ENCODE assay signal across 8 cellular contexts in genomic region chr16:67161595-67162058, GRCh38. TPM values are rescaled to one million over a fixed set of nuclear protein-coding genes. Genes with fewer than 3 reads are reported as not detected.
DNase-seq lines count a peak whose midpoint lies in the region; ATAC-seq and TF ChIP-seq lines count a peak whose summit lies in the region.

No MANE protein-coding gene starts in this region.

- H3K4me1 ChIP-seq in lower lobe of right lung (peaks cover 57% of the 10 kb centered on the region), Peyer's patch (peaks cover 17 to 59% (median 34%) of the 10 kb centered on the region in 4 donors)

- H3K4me3 Mint-ChIP-seq in central memory CD8-positive, alpha-beta T cell = peak overlapping the region; percentile 52

- H3K27ac Mint-ChIP-seq in central memory CD8-positive, alpha-beta T cell (ENCODE audit: low read depth) = no peak overlapping the region

- ATAC-seq in central memory CD8-positive, alpha-beta T cell (replicated peaks; ENCODE audit: extremely low read depth, poor library complexity, severe bottlenecking) = no peak
- no peak for ATAC-seq in lower lobe of right lung
- no peak for ATAC-seq in HG03521 (IDR thresholded peaks at IDR 0.05; ENCODE audit: unreplicated experiment)
- no peak for ATAC-seq in HG03097 (IDR thresholded peaks at IDR 0.05; ENCODE audit: low FRiP score, unreplicated experiment)
- no peak for ATAC-seq in GM21619 (IDR thresholded peaks at IDR 0.05; ENCODE audit: unreplicated experiment)

- H3K9me3 Mint-ChIP-seq in central memory CD8-positive, alpha-beta T cell = no peaks in the 10 kb centered on the region

- intact Hi-C loops in lower lobe of right lung (cut with DNase I) = no loop called here

- H3K4me3 ChIP-seq in H7 (ENCODE audit: insufficient read depth, low read depth, low read length) (no peak overlapping the region), lower lobe of right lung (peak overlapping the region; percentile 94), Peyer's patch (no peak overlapping the region)

- peaks cover 99% of the 10 kb centered on the region for H3K27me3 ChIP-seq in H7 (ENCODE audit: control insufficient read depth, insufficient read depth, low read length)
- peaks cover 38% of the 10 kb centered on the region for H3K27me3 ChIP-seq in lower lobe of right lung (ENCODE audit: low read depth)
- peaks cover 0 to 3% of the 10 kb centered on the region in 2 donors for H3K27me3 ChIP-seq in Peyer's patch

- peaks cover 26% of the 10 kb centered on the region for H3K27me3 Mint-ChIP-seq in central memory CD8-positive, alpha-beta T cell

- peaks cover 26% of the 10 kb centered on the region for H3K36me3 Mint-ChIP-seq in central memory CD8-positive, alpha-beta T cell (ENCODE audit: insufficient read depth)

- no peaks in the 10 kb centered on the region for H3K36me3 ChIP-seq in H7 (replicated peaks; ENCODE audit: control insufficient read depth, insufficient read depth, low read length)
- no peaks in the 10 kb centered on the region for H3K36me3 ChIP-seq in lower lobe of right lung
- H3K36me3 ChIP-seq in Peyer's patch = no peaks in the 10 kb centered on the region

- H3K9me3 ChIP-seq in lower lobe of right lung = no peaks in the 10 kb centered on the region
- no peaks in the 10 kb centered on the region for H3K9me3 ChIP-seq in Peyer's patch

- H3K4me1 Mint-ChIP-seq in central memory CD8-positive, alpha-beta T cell = peaks cover 31% of the 10 kb centered on the region

- DNase-seq in H7 = peak; percentile 75
- no peak for DNase-seq in central memory CD8-positive, alpha-beta T cell (ENCODE audit: low spot score in 2 of 2)
- no peak for DNase-seq in lower lobe of right lung
- DNase-seq in Peyer's patch = no peak

- no peak for TF ChIP-seq POLR2A in Peyer's patch (IDR thresholded peaks at IDR 0.05)

- H3K27ac ChIP-seq in 22Rv1 (peak overlapping the region; percentile 91), lower lobe of right lung (no peak overlapping the region), Peyer's patch (no peak overlapping the region)

- no peak for TF ChIP-seq CTCF in 22Rv1 (IDR thresholded peaks at IDR 0.05)
- TF ChIP-seq CTCF in lower lobe of right lung (IDR thresholded peaks at IDR 0.05) = no peak
- no peak for TF ChIP-seq CTCF in Peyer's patch (IDR thresholded peaks at IDR 0.05)

RNA-seq across cellular contexts. Expression of gene FBXL8, which starts 1.9 kb away (rescaled TPM):
- 0.67 and 0.73 TPM in 2 replicates for total RNA-seq in H7 (2014; rRNA removed; shearing (Covaris generic))
- total RNA-seq in lower lobe of right lung (32.9 TPM), Peyer's patch (10 to 100 TPM; 19.6 to 57.1 (median 35.1) TPM)

RNA-seq across cellular contexts. Expression of gene TRADD, which starts 1.9 kb away (rescaled TPM):
- 1.3 and 1.8 TPM in 2 replicates for total RNA-seq in H7 (2014; rRNA removed; shearing (Covaris generic))
- 28.4 TPM for total RNA-seq in lower lobe of right lung
- total RNA-seq in Peyer's patch = 10 to 100 TPM; 23.5 to 52.0 (median 32.0) TPM

RNA-seq across cellular contexts. Expression of gene HSF4, which starts 2.9 kb away (rescaled TPM):
- total RNA-seq in H7 (2014; rRNA removed; shearing (Covaris generic)) = 1.6 and 4.0 TPM in 2 replicates
- 76.3 TPM for total RNA-seq in lower lobe of right lung
- total RNA-seq in Peyer's patch = 100 to 1,000 TPM in 1 of 4 donors, 10 to 100 TPM in 3; 15.6 to 140 (median 69.8) TPM

RNA-seq across cellular contexts. Expression of gene NOL3, which starts 8.7 kb away (rescaled TPM):
- 5.3 and 7.4 TPM in 2 replicates for total RNA-seq in H7 (2014; rRNA removed; shearing (Covaris generic))
- 55.6 TPM for total RNA-seq in lower lobe of right lung
- 10 to 100 TPM; 24.4 to 65.2 (median 34.1) TPM for total RNA-seq in Peyer's patch

RNA-seq across cellular contexts. Expression of gene B3GNT9, which starts 10.8 kb away (rescaled TPM):
- total RNA-seq in H7 (2014; rRNA removed; shearing (Covaris generic)) = 7.6 and 8.7 TPM in 2 replicates
- total RNA-seq in lower lobe of right lung (13.5 TPM), Peyer's patch (1 to 10 TPM; 2.5 to 4.0 (median 3.5) TPM)

Comparison
In these comparisons a context has a peak if more than half of its experiments do, and no peak if none do; other contexts are left out.
1. RNA of gene FBXL8, which starts 1.9 kb away (total RNA-seq): 19.6 to 57.1 TPM in Peyer's patch and 32.9 TPM in lower lobe of right lung (single experiment); 0.67 to 0.73 TPM in H7; every median in the first group is over 10 times any median in the second.